ENCODE assay signal across 9 cellular contexts in the genomic region with DNA sequence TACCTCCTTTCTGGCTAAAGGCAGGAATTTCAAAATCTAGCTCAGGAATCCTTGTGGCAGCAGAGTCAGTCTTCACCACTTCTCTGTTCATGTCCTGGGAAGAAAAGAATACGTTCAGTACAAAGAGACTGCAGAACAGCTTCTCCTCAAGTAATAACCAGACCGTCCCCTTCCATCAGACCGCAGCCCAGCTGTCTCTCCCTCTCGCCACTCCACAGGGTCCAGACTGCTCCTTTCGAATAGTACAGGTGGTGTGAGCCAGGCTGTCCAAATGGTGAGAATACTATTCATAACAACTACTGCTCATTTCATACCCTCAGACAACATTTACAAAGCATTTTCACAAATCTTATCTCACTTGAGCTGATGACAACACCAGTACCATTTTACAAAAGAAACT. TPM values are rescaled to one million over a fixed set of nuclear protein-coding genes. Genes with fewer than 3 reads are reported as not detected.
DNase-seq lines count a peak whose midpoint lies in the region; ATAC-seq, FAIRE-seq and TF ChIP-seq lines count a peak whose summit lies in the region.
"Had no signal": no experiment of that assay in that cellular context is flagged by ENCODE, and none has a peak within 500 bp of the region (broad histone marks: within the 10 kb centered on the region; RNA-seq: fewer than 3 reads in every experiment).

No MANE protein-coding gene starts in this region.

- no peak for ATAC-seq in natural killer cell treated with Interleukin-12 subunit alpha and Interleukin-12 subunit beta and Interleukin-15 and Interleukin-18, amount 100 ng/mL, for 72 hours
- no peak for ATAC-seq in GM19395 (IDR thresholded peaks at IDR 0.05; ENCODE audit: unreplicated experiment)

- peaks cover 47 to 65% of the 10 kb centered on the region in 2 donors for H3K4me1 Mint-ChIP-seq in natural killer cell treated with Interleukin-12 subunit alpha and Interleukin-12 subunit beta and Interleukin-15 and Interleukin-18, amount 100 ng/mL, for 72 hours (ENCODE audit: low read depth in 2 of 2)

- intact Hi-C loops in dorsolateral prefrontal cortex (cut with DNase I), result loop anchor here (5.0 kb wide), 2 partner anchors 395 to 445 kb away; a partner anchor contains a TSS

- H3K79me2 ChIP-seq in Karpas-422 (ENCODE audit: low read length), result peaks cover 24% of the 10 kb centered on the region

- H3K4me2 ChIP-seq in Karpas-422 (ENCODE audit: low read depth, low read length, poor library complexity, severe bottlenecking), result peak overlapping the region; percentile 82

- H3K4me1 ChIP-seq in BE2C (no peaks in the 10 kb centered on the region), Karpas-422 (ENCODE audit: low read length) (peaks cover 15% of the 10 kb centered on the region)

- no peak for DNase-seq in BE2C
- DNase-seq in Karpas-422, result peak; percentile 7
- DNase-seq in dorsolateral prefrontal cortex, result no peak
- no peak for DNase-seq in natural killer cell treated with Interleukin-12 subunit alpha and Interleukin-12 subunit beta and Interleukin-15 and Interleukin-18, amount 100 ng/mL, for 72 hours (ENCODE audit: low spot score)
- DNase-seq in SW 1271 (lab: John Stamatoyannopoulos, UW), result no peak
- no peak for DNase-seq in D341Med (ENCODE audit: low spot score)
- DNase-seq in urothelium cell line (ENCODE audit: low spot score), result no peak
- DNase-seq: RPMI8226 had no signal

- no peaks in the 10 kb centered on the region for H3K9me3 ChIP-seq in BE2C
- no peaks in the 10 kb centered on the region for H3K9me3 ChIP-seq in Karpas-422 (ENCODE audit: low read length)

- H3K27me3 ChIP-seq in BE2C, result no peaks in the 10 kb centered on the region
- H3K27me3 ChIP-seq in Karpas-422 (ENCODE audit: low read length), result no peaks in the 10 kb centered on the region
- no peaks in the 10 kb centered on the region for H3K27me3 ChIP-seq in dorsolateral prefrontal cortex

- H3K27ac Mint-ChIP-seq in natural killer cell treated with Interleukin-12 subunit alpha and Interleukin-12 subunit beta and Interleukin-15 and Interleukin-18, amount 100 ng/mL, for 72 hours, result peak overlapping the region; percentile 94 to 97

- H3K36me3 ChIP-seq in BE2C (peaks cover 33% of the 10 kb centered on the region), Karpas-422 (ENCODE audit: insufficient read depth, low read length) (peaks cover 13% of the 10 kb centered on the region)

- no peaks in the 10 kb centered on the region for H3K27me3 Mint-ChIP-seq in natural killer cell treated with Interleukin-12 subunit alpha and Interleukin-12 subunit beta and Interleukin-15 and Interleukin-18, amount 100 ng/mL, for 72 hours

- peak overlapping the region; percentile 92 for H3K4me3 Mint-ChIP-seq in natural killer cell treated with Interleukin-12 subunit alpha and Interleukin-12 subunit beta and Interleukin-15 and Interleukin-18, amount 100 ng/mL, for 72 hours

- TF ChIP-seq CTCF in BE2C (IDR thresholded peaks at IDR 0.05; ENCODE audit: low read depth, low read length), result no peak
- no peak for TF ChIP-seq CTCF in dorsolateral prefrontal cortex (IDR thresholded peaks at IDR 0.05 in 54 of 56, conservative IDR thresholded peaks at IDR 0.05 in 2 of 56; ENCODE audit: low read depth in 1 of 56, partially characterized antibody in 56 of 56)

- H3K27ac ChIP-seq in Karpas-422 (ENCODE audit: low read length), result no peak overlapping the region
- peak overlapping the region in 3 of 59 donors; percentile 76 to 89 (median 87) for H3K27ac ChIP-seq in dorsolateral prefrontal cortex

- no peak for FAIRE-seq in urothelium cell line (lab: Jason Lieb, UNC)

- H3K4me3 ChIP-seq in BE2C (ENCODE audit: low read depth, low read length) (peak overlapping the region; percentile 96), Karpas-422 (ENCODE audit: low read length) (peak overlapping the region; percentile 87), dorsolateral prefrontal cortex (peak overlapping the region; percentile 66 to 99 (median 95))

- peak overlapping the region; percentile 83 for H3K9ac ChIP-seq in Karpas-422 (ENCODE audit: low read length)

- H3K36me3 Mint-ChIP-seq in natural killer cell treated with Interleukin-12 subunit alpha and Interleukin-12 subunit beta and Interleukin-15 and Interleukin-18, amount 100 ng/mL, for 72 hours, result peaks cover 48% of the 10 kb centered on the region

- H3K9me3 Mint-ChIP-seq in natural killer cell treated with Interleukin-12 subunit alpha and Interleukin-12 subunit beta and Interleukin-15 and Interleukin-18, amount 100 ng/mL, for 72 hours, result no peaks in the 10 kb centered on the region

- H3K9me2 ChIP-seq in Karpas-422 (replicated peaks; ENCODE audit: insufficient read depth, low read length), result no peaks in the 10 kb centered on the region

- H4K20me1 ChIP-seq in Karpas-422 (ENCODE audit: insufficient read depth, low read depth, low read length), result peaks cover 4% of the 10 kb centered on the region; the same call in 1 of the 2 replicates

- H2AFZ ChIP-seq in Karpas-422 (ENCODE audit: low read length), result no peak overlapping the region

RNA-seq across cellular contexts. Expression of a gene that starts 0.9 kb away (rescaled TPM):
- polyA plus RNA-seq in BE2C (2012; ENCODE audit: insufficient read depth, insufficient read length, low read depth), result 95.7 TPM
- total RNA-seq in Karpas-422 (2014; rRNA removed; shearing (Covaris generic); ENCODE audit: low replicate concordance), result 29.8 and 44.7 TPM in 2 replicates
- total RNA-seq in dorsolateral prefrontal cortex, result 10 to 100 TPM; 31.6 to 66.9 (median 46.6) TPM
- 100 to 1,000 TPM in 1 of 2 donors, 10 to 100 TPM in 1; 89.7 to 143 TPM for total RNA-seq in natural killer cell treated with Interleukin-12 subunit alpha and Interleukin-12 subunit beta and Interleukin-15 and Interleukin-18, amount 100 ng/mL, for 72 hours

RNA-seq across cellular contexts. Expression of a gene that starts 4.7 kb away (rescaled TPM):
- 0.31 TPM for polyA plus RNA-seq in BE2C (2012; ENCODE audit: insufficient read depth, insufficient read length, low read depth)
- not detected in 2 replicates for total RNA-seq in Karpas-422 (2014; rRNA removed; shearing (Covaris generic); ENCODE audit: low replicate concordance)
- under 1 TPM in 1 of 120 experiments, not detected in 119; 0.25 TPM for total RNA-seq in dorsolateral prefrontal cortex
- total RNA-seq in natural killer cell treated with Interleukin-12 subunit alpha and Interleukin-12 subunit beta and Interleukin-15 and Interleukin-18, amount 100 ng/mL, for 72 hours, result not detected

RNA-seq across cellular contexts. Expression of a gene that starts 14.2 kb away (rescaled TPM):
- 27.1 TPM for polyA plus RNA-seq in BE2C (2012; ENCODE audit: insufficient read depth, insufficient read length, low read depth)
- 6.4 and 14.1 TPM in 2 replicates for total RNA-seq in Karpas-422 (2014; rRNA removed; shearing (Covaris generic); ENCODE audit: low replicate concordance)
- total RNA-seq in dorsolateral prefrontal cortex, result 10 to 100 TPM in 113 of 120 experiments, 1 to 10 TPM in 7; 7.8 to 19.6 (median 12.4) TPM
- 10 to 100 TPM; 23.1 to 25.0 TPM for total RNA-seq in natural killer cell treated with Interleukin-12 subunit alpha and Interleukin-12 subunit beta and Interleukin-15 and Interleukin-18, amount 100 ng/mL, for 72 hours

RNA-seq across cellular contexts. Expression of a gene that starts 36.1 kb away (rescaled TPM):
- not detected for polyA plus RNA-seq in BE2C (2012; ENCODE audit: insufficient read depth, insufficient read length, low read depth)
- total RNA-seq in Karpas-422 (2014; rRNA removed; shearing (Covaris generic); ENCODE audit: low replicate concordance), result not detected in 2 replicates
- total RNA-seq in dorsolateral prefrontal cortex, result not detected
- not detected for total RNA-seq in natural killer cell treated with Interleukin-12 subunit alpha and Interleukin-12 subunit beta and Interleukin-15 and Interleukin-18, amount 100 ng/mL, for 72 hours

RNA-seq across cellular contexts. Expression of a gene that starts 42.7 kb away (rescaled TPM):
- polyA plus RNA-seq in BE2C (2012; ENCODE audit: insufficient read depth, insufficient read length, low read depth), result 1.3 TPM
- not detected in 2 replicates for total RNA-seq in Karpas-422 (2014; rRNA removed; shearing (Covaris generic); ENCODE audit: low replicate concordance)
- total RNA-seq in dorsolateral prefrontal cortex, result not detected
- not detected for total RNA-seq in natural killer cell treated with Interleukin-12 subunit alpha and Interleukin-12 subunit beta and Interleukin-15 and Interleukin-18, amount 100 ng/mL, for 72 hours
